In the genomic region with DNA sequence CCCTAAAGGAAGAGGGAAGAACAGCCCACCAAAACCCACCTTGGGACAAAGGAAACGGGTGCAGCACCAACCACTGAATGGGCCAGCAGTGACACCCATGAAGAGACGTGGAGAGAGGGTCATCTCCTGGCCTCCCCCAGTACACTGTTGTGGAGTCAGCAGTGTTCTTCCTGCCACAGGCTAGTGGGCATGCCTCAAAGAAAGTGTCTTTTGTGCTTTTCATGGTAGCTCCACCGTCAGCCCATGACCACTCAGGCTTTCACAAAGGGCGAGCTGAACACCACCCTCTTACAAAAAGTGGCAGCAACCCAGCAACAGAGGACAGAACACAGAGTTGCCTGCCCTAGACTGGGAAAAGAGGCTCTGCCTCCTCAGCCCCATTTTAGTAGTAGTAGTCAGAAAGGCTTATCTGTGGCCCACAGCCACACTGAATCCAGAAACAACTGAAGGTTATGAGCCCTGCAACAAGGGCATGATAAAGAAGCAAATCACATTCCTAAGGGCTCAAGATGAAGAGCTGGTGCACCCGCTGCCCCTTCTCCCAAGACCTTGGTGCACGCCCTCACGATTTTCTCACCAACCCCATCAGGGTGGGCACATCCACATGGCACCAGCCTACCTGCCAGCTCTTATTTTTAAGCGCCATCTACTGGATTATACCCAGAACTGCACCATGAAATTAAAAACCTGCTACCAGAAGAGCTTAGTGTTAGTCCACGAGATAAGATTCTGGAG, we compare ENCODE assay signal across 1 cellular context.
TF ChIP-seq lines count a peak whose summit lies in the region.

No MANE protein-coding gene starts in this region.

TF ChIP-seq in K562, 482 proteins besides CTCF, POLR2A, EP300 and RAD21 (continued from another document):
- peak; percentile 27; the same call in 1 of the 2 replicates for TF ChIP-seq GATA2 (CRISPR knock-in tag; IDR thresholded peaks at IDR 0.05)
- no peak for TF ChIP-seq SAFB (IDR thresholded peaks at IDR 0.05; ENCODE audit: borderline replicate concordance, low read depth, low read length)
- TF ChIP-seq, protein P1, sequence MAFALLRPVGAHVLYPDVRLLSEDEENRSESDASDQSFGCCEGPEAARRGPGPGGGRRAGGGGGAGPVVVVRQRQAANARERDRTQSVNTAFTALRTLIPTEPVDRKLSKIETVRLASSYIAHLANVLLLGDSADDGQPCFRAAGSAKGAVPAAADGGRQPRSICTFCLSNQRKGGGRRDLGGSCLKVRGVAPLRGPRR (CRISPR knock-in tag; IDR thresholded peaks at IDR 0.05) = no peak
- no peak for TF ChIP-seq SMARCA4 (IDR thresholded peaks at IDR 0.05)
- TF ChIP-seq RBM22 (IDR thresholded peaks at IDR 0.05; ENCODE audit: low read depth, low read length, poor library complexity, severe bottlenecking) = no peak
- TF ChIP-seq U2AF2 (optimal IDR thresholded peaks at IDR 0.05; ENCODE audit: low read depth, low read length) = no peak
- no peak for TF ChIP-seq TOE1 (IDR thresholded peaks at IDR 0.05; ENCODE audit: borderline replicate concordance)
- TF ChIP-seq TOE1 (CRISPR knock-in tag; IDR thresholded peaks at IDR 0.05; ENCODE audit: borderline replicate concordance, low read depth) = no peak
- no peak for TF ChIP-seq KDM4B (IDR thresholded peaks at IDR 0.05; ENCODE audit: borderline replicate concordance in 2 of 2, low read depth in 1 of 2)
- TF ChIP-seq POLR3A (IDR thresholded peaks at IDR 0.05; ENCODE audit: borderline replicate concordance, extremely low read depth, insufficient read depth, insufficient read length) = no peak
- TF ChIP-seq CBX3 (IDR thresholded peaks at IDR 0.05; ENCODE audit: borderline replicate concordance in 1 of 2, low read length in 2 of 2) = no peak
